Comparison of ENCODE assay signal across 1 cellular context in genomic region chr17:3602499-3602898, GRCh38.
TF ChIP-seq lines count a peak whose summit lies in the region.

No MANE protein-coding gene starts in this region.

TF ChIP-seq in endothelial cell of umbilical vein, 7 proteins besides CTCF, POLR2A, EP300 and RAD21:
- TF ChIP-seq JUN (IDR thresholded peaks at IDR 0.05; ENCODE audit: borderline replicate concordance, insufficient read depth, insufficient read length, low read depth) (no peak), FOS (IDR thresholded peaks at IDR 0.05; ENCODE audit: borderline replicate concordance, insufficient read depth, low read length) (no peak), POLR2AphosphoS5 (IDR thresholded peaks at IDR 0.05; ENCODE audit: insufficient read depth, low read depth, low read length) (no peak), MYC (IDR thresholded peaks at IDR 0.05; ENCODE audit: low read depth, low read length) (no peak), MAX (IDR thresholded peaks at IDR 0.05; ENCODE audit: insufficient read depth, insufficient read length) (no peak), GATA2 (IDR thresholded peaks at IDR 0.05; ENCODE audit: insufficient read depth, insufficient read length, low read depth, low read length) (no peak), EZH2 (IDR thresholded peaks at IDR 0.05; ENCODE audit: borderline replicate concordance, low read depth, low read length, severe bottlenecking) (no peak)
